8 cellular contexts compared by ENCODE assay signal in genomic region chr20:18587665-18588553, GRCh38. TPM values are rescaled to one million over a fixed set of nuclear protein-coding genes. Genes with fewer than 3 reads are reported as not detected.
A peak's percentile ranks its signal among the peaks of the same experiment; 100 is the strongest.
DNase-seq lines count a peak whose midpoint lies in the region; ATAC-seq and TF ChIP-seq lines count a peak whose summit lies in the region.

DTD1 (plus strand) TSS chr20:18588054; CDS start chr20:18588073, 19 bp downstream.

- no peaks in the 10 kb centered on the region for H3K9me3 ChIP-seq in BE2C

- ATAC-seq in GM19043 (IDR thresholded peaks at IDR 0.05; ENCODE audit: low read depth, unreplicated experiment) (peak; percentile 93), HG03354 (IDR thresholded peaks at IDR 0.05; ENCODE audit: poor library complexity, severe bottlenecking, unreplicated experiment) (peak; percentile 90)

- no peaks in the 10 kb centered on the region for H3K36me3 ChIP-seq in BE2C

- peak; percentile 56 for TF ChIP-seq CTCF in BE2C (IDR thresholded peaks at IDR 0.05; ENCODE audit: low read depth, low read length)

- no peaks in the 10 kb centered on the region for H3K4me1 ChIP-seq in BE2C

- peak; percentile 98 for DNase-seq in BE2C
- peak; percentile 75 to 96 for DNase-seq in NCI-H446 (lab: John Stamatoyannopoulos, UW)
- DNase-seq in activated CD4-positive, alpha-beta T cell treated with anti-CD3 and anti-CD28 coated beads for 24 hours (ENCODE audit: low read depth in 2 of 2): peak; percentile 77 to 88
- peak; percentile 96 for DNase-seq in cerebellum (ENCODE audit: low spot score)
- peak; percentile 92 for DNase-seq in kidney tubule cell (ENCODE audit: low spot score)
- peak; percentile 48 to 67 for DNase-seq in stimulated activated CD4-positive, alpha-beta T cell treated with anti-CD3 and anti-CD28 coated beads, Interleukin-1b, Interleukin-23, amount 100 ng/mL, for 1 hour (ENCODE audit: low read depth in 2 of 2)

- peak within 1 kb of the TSS; percentile 94 for H3K4me3 ChIP-seq in BE2C (ENCODE audit: low read depth, low read length)

- H3K27me3 ChIP-seq in BE2C: no peaks in the 10 kb centered on the region

RNA-seq across cellular contexts. Expression of gene DTD1, which starts in this region (rescaled TPM):
- polyA plus RNA-seq in BE2C (2012; ENCODE audit: insufficient read depth, insufficient read length, low read depth): 85.0 TPM
- total RNA-seq in cerebellum: 48.3 TPM

Comparison
In these comparisons a context has a peak if more than half of its experiments do, and no peak if none do; other contexts are left out.
1. Peak in every context shown above with its lines: DNase-seq, ATAC-seq and H3K4me3 ChIP-seq.